ENCODE assay signal across 11 cellular contexts in the genomic region with DNA sequence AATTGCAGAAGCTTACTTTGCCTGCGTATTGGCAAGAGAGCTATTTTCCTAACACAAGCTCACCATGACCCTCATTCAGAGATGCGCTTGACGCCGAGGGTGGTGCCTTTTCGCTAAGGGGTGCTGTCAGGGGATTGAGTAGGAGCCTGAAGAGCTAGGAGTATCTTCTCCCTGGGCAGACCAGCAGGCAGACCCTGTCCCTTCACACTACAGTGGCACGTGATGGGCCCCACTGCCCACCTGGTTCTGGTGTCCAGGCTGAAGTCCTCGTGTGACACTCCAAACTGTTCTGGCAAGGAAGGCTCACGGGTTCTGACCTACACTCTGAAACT.
A peak's percentile ranks its signal among the peaks of the same experiment; 100 is the strongest.
DNase-seq lines count a peak whose midpoint lies in the region; ATAC-seq and TF ChIP-seq lines count a peak whose summit lies in the region.
"Had no signal": no experiment of that assay in that cellular context is flagged by ENCODE, and none has a peak within 500 bp of the region (broad histone marks: within the 10 kb centered on the region; RNA-seq: fewer than 3 reads in every experiment).

No MANE protein-coding gene starts in this region.

- DNase-seq in activated naive CD4-positive, alpha-beta T cell treated with anti-CD3 and anti-CD28 coated beads, Interleukin-2, amount 10 ng/mL, durations not matched to agents 7 days and 5 days: no peak
- DNase-seq in activated naive CD4-positive, alpha-beta T cell (lab: John Stamatoyannopoulos, UW): no peak
- no peak for DNase-seq in activated CD8-positive, alpha-beta T cell treated with anti-CD3 and anti-CD28 coated beads, Interleukin-2, amount 10 ng/mL, durations not matched to agents 7 days and 5 days
- DNase-seq in lower lobe of right lung (no peak), substantia nigra (lab: John Stamatoyannopoulos, UW) (peak in 4 of 49 donors; percentile 23 to 77 (median 46)), foreskin fibroblast (no peak), GM10248 (ENCODE audit: extremely low spot score) (no peak)
- DNase-seq: stimulated activated CD4-positive, alpha-beta T cell treated with anti-CD3 and anti-CD28 coated beads, Interleukin-12 subunit alpha, Interleukin-12 subunit beta, amount 100 ng/mL, for 4 hours had no signal

- H3K4me1 ChIP-seq in lower lobe of right lung: peaks cover 53% of the 10 kb centered on the region

- CTCF ChIA-PET in activated naive CD4-positive, alpha-beta T cell treated with anti-CD3 and anti-CD28 coated beads, Interleukin-2, amount 10 ng/mL, durations not matched to agents 7 days and 5 days (lab: Charles Lee): interaction anchor here (0.7 to 3.3 kb wide), 8 partner anchors 12 to 262 kb away, joined by 3 to 24 read pairs (median 6); no protein-coding TSS in a partner anchor
- CTCF ChIA-PET in activated CD8-positive, alpha-beta T cell treated with anti-CD3 and anti-CD28 coated beads, Interleukin-2, amount 10 ng/mL, durations not matched to agents 7 days and 5 days (lab: Charles Lee): interaction anchor here (0.9 to 5.4 kb wide), 9 partner anchors 9 to 262 kb away, joined by 3 to 47 read pairs (median 7); no protein-coding TSS in a partner anchor
- CTCF ChIA-PET in GM10248 (lab: Yijun Ruan, JAX): interaction anchor here (1.1 to 2.1 kb wide), 3 partner anchors 11 to 15 kb away, joined by 3 to 7 read pairs (median 4); no protein-coding TSS in a partner anchor

- H3K36me3 Mint-ChIP-seq in activated naive CD4-positive, alpha-beta T cell treated with anti-CD3 and anti-CD28 coated beads, Interleukin-2, amount 10 ng/mL, durations not matched to agents 7 days and 5 days: peaks cover 13% of the 10 kb centered on the region
- H3K36me3 Mint-ChIP-seq in activated CD8-positive, alpha-beta T cell treated with anti-CD3 and anti-CD28 coated beads, Interleukin-2, amount 10 ng/mL, durations not matched to agents 7 days and 5 days (ENCODE audit: low read depth): peaks cover 21% of the 10 kb centered on the region

- H3K9me3 Mint-ChIP-seq in activated naive CD4-positive, alpha-beta T cell treated with anti-CD3 and anti-CD28 coated beads, Interleukin-2, amount 10 ng/mL, durations not matched to agents 7 days and 5 days: peaks cover 3% of the 10 kb centered on the region
- H3K9me3 Mint-ChIP-seq in activated CD8-positive, alpha-beta T cell treated with anti-CD3 and anti-CD28 coated beads, Interleukin-2, amount 10 ng/mL, durations not matched to agents 7 days and 5 days (ENCODE audit: insufficient read depth): no peaks in the 10 kb centered on the region
- H3K9me3 Mint-ChIP-seq: neural crest cell had no signal

- H3K4me3 Mint-ChIP-seq in activated naive CD4-positive, alpha-beta T cell treated with anti-CD3 and anti-CD28 coated beads, Interleukin-2, amount 10 ng/mL, durations not matched to agents 7 days and 5 days: peak overlapping the region; percentile 73
- H3K4me3 Mint-ChIP-seq in activated CD8-positive, alpha-beta T cell treated with anti-CD3 and anti-CD28 coated beads, Interleukin-2, amount 10 ng/mL, durations not matched to agents 7 days and 5 days: peak overlapping the region; percentile 80
- H3K4me3 Mint-ChIP-seq: neural crest cell had no signal

- peak; percentile 11 for ATAC-seq in activated CD8-positive, alpha-beta T cell treated with anti-CD3 and anti-CD28 coated beads, Interleukin-2, amount 10 ng/mL, durations not matched to agents 7 days and 5 days
- no peak for ATAC-seq in lower lobe of right lung
- no peak for ATAC-seq in GM19324 (IDR thresholded peaks at IDR 0.05; ENCODE audit: low FRiP score, unreplicated experiment)

- POLR2A ChIA-PET in activated CD8-positive, alpha-beta T cell treated with anti-CD3 and anti-CD28 coated beads, Interleukin-2, amount 10 ng/mL, durations not matched to agents 7 days and 5 days (lab: Charles Lee): interaction anchor here (0.6 to 4.1 kb wide), 13 partner anchors 11 to 263 kb away, joined by 3 to 52 read pairs (median 8); no protein-coding TSS in a partner anchor
- POLR2A ChIA-PET in GM10248 (lab: Yijun Ruan, JAX): no interaction called here

- no peak for TF ChIP-seq CTCF in lower lobe of right lung (IDR thresholded peaks at IDR 0.05)
- TF ChIP-seq CTCF in foreskin fibroblast (IDR thresholded peaks at IDR 0.05; ENCODE audit: low read depth, low read length): no peak
- no peak for TF ChIP-seq CTCF in GM10248 (IDR thresholded peaks at IDR 0.05; ENCODE audit: control extremely low read depth, extremely low read depth, low read depth, missing control alignments)

- H3K27ac ChIP-seq in lower lobe of right lung (peak overlapping the region; percentile 58), substantia nigra (ENCODE audit: low read depth, low read length, poor library complexity, severe bottlenecking) (peak overlapping the region; percentile 36)

- no peaks in the 10 kb centered on the region for H3K36me3 ChIP-seq in lower lobe of right lung
- H3K36me3 ChIP-seq: adrenal gland had no signal

- peak overlapping the region; percentile 90 for H3K27ac Mint-ChIP-seq in activated naive CD4-positive, alpha-beta T cell treated with anti-CD3 and anti-CD28 coated beads, Interleukin-2, amount 10 ng/mL, durations not matched to agents 7 days and 5 days
- H3K27ac Mint-ChIP-seq in activated CD8-positive, alpha-beta T cell treated with anti-CD3 and anti-CD28 coated beads, Interleukin-2, amount 10 ng/mL, durations not matched to agents 7 days and 5 days: peak overlapping the region; percentile 96

- peaks cover 8% of the 10 kb centered on the region for H3K27me3 Mint-ChIP-seq in activated naive CD4-positive, alpha-beta T cell treated with anti-CD3 and anti-CD28 coated beads, Interleukin-2, amount 10 ng/mL, durations not matched to agents 7 days and 5 days
- no peaks in the 10 kb centered on the region for H3K27me3 Mint-ChIP-seq in activated CD8-positive, alpha-beta T cell treated with anti-CD3 and anti-CD28 coated beads, Interleukin-2, amount 10 ng/mL, durations not matched to agents 7 days and 5 days (ENCODE audit: low read depth)

- peaks cover 83% of the 10 kb centered on the region for H3K4me1 Mint-ChIP-seq in activated naive CD4-positive, alpha-beta T cell treated with anti-CD3 and anti-CD28 coated beads, Interleukin-2, amount 10 ng/mL, durations not matched to agents 7 days and 5 days
- peaks cover 80% of the 10 kb centered on the region for H3K4me1 Mint-ChIP-seq in activated CD8-positive, alpha-beta T cell treated with anti-CD3 and anti-CD28 coated beads, Interleukin-2, amount 10 ng/mL, durations not matched to agents 7 days and 5 days (ENCODE audit: low read depth)

- no peaks in the 10 kb centered on the region for H3K9me3 ChIP-seq in lower lobe of right lung
- H3K9me3 ChIP-seq: adrenal gland had no signal

- H3K4me3 ChIP-seq in lower lobe of right lung: no peak overlapping the region
- no peak overlapping the region for H3K4me3 ChIP-seq in foreskin fibroblast (ENCODE audit: low read depth in 1 of 2, low read length in 2 of 2)
- H3K4me3 ChIP-seq: adrenal gland had no signal

- H3K27me3 ChIP-seq in lower lobe of right lung (ENCODE audit: low read depth): no peaks in the 10 kb centered on the region
- H3K27me3 ChIP-seq: adrenal gland had no signal

- intact Hi-C loops in lower lobe of right lung (cut with DNase I): no loop called here
